In genomic region chr12:22083167-22083566, GRCh38 we compare ENCODE assay signal across 9 cellular contexts. TPM values are rescaled to one million over a fixed set of nuclear protein-coding genes. Genes with fewer than 3 reads are reported as not detected.
A peak's percentile ranks its signal among the peaks of the same experiment; 100 is the strongest.
DNase-seq lines count a peak whose midpoint lies in the region; ATAC-seq, FAIRE-seq and TF ChIP-seq lines count a peak whose summit lies in the region.
"Had no signal": no experiment of that assay in that cellular context is flagged by ENCODE, and none has a peak within 500 bp of the region (broad histone marks: within the 10 kb centered on the region; RNA-seq: fewer than 3 reads in every experiment).

No MANE protein-coding gene starts in this region.

- H3K9ac ChIP-seq in kidney (ENCODE audit: low read length in 2 of 2): no peak overlapping the region

- FAIRE-seq in kidney (lab: Jason Lieb, UNC): peak; percentile 74
- FAIRE-seq: G401.6 had no signal

- no peaks in the 10 kb centered on the region for H3K9me3 ChIP-seq in kidney (ENCODE audit: control insufficient read depth in 1 of 2, low read length in 2 of 2)

- no peak overlapping the region for H3K27ac ChIP-seq in kidney (ENCODE audit: low read depth in 2 of 2, low read length in 2 of 2)

- no peak overlapping the region for H3K27ac Mint-ChIP-seq in nephron progenitor cell

- peaks cover 8% of the 10 kb centered on the region for H3K9me3 Mint-ChIP-seq in nephron progenitor cell

- H3K4me3 Mint-ChIP-seq in nephron progenitor cell: no peak overlapping the region

- H3K4me1 ChIP-seq in kidney (ENCODE audit: control insufficient read depth in 1 of 2, insufficient read depth in 1 of 2, low read depth in 1 of 2, low read length in 2 of 2): no peaks in the 10 kb centered on the region

- H3K4me3 ChIP-seq in astrocyte of the cerebellum (ENCODE audit: low read depth, low read length) (no peak overlapping the region), kidney (ENCODE audit: low read length in 2 of 2) (no peak overlapping the region)

- DNase-seq in SIG-M5 treated with dmso at 0.1 percent for 504 hours (lab: John Stamatoyannopoulos, UW; ENCODE audit: unreplicated experiment): peak; percentile 45
- DNase-seq in SIG-M5 (lab: John Stamatoyannopoulos, UW): no peak
- DNase-seq in MV-4-11 (lab: John Stamatoyannopoulos, UW): peak; percentile 21
- peak; percentile 46 for DNase-seq in astrocyte of the cerebellum (ENCODE audit: low read depth)
- DNase-seq in kidney: no peak
- no peak for DNase-seq in nephron progenitor cell

- TF ChIP-seq CTCF in astrocyte of the cerebellum (IDR thresholded peaks at IDR 0.05; ENCODE audit: low read depth, low read length, missing control alignments): peak; percentile 30
- TF ChIP-seq CTCF in kidney (IDR thresholded peaks at IDR 0.05; ENCODE audit: borderline replicate concordance, extremely low read depth, insufficient read depth): peak; percentile 26
- TF ChIP-seq CTCF in nephron progenitor cell (IDR thresholded peaks at IDR 0.05): no peak

- H3K36me3 Mint-ChIP-seq in nephron progenitor cell (ENCODE audit: low read depth): no peaks in the 10 kb centered on the region

- in situ Hi-C loops in astrocyte of the cerebellum (cut with HindIII; ENCODE audit: low sequenced_read_pairs): no loop called here

- H3K36me3 ChIP-seq in kidney (ENCODE audit: control insufficient read depth in 1 of 2, insufficient read depth in 2 of 2, low read length in 2 of 2): no peaks in the 10 kb centered on the region

- H3K27me3 Mint-ChIP-seq in nephron progenitor cell (ENCODE audit: low read depth, poor library complexity): no peaks in the 10 kb centered on the region

- ATAC-seq in GM18873 (IDR thresholded peaks at IDR 0.05; ENCODE audit: low FRiP score, unreplicated experiment) (no peak), HG03469 (IDR thresholded peaks at IDR 0.05; ENCODE audit: unreplicated experiment) (no peak)

- intact Hi-C loops in kidney (cut with DNase I): loop anchor here (10.0 kb wide), 1 partner anchor 362 kb away; no protein-coding TSS in a partner anchor

- H3K4me1 Mint-ChIP-seq in nephron progenitor cell: peaks cover 14% of the 10 kb centered on the region

RNA-seq across cellular contexts. Expression of gene CMAS, which starts 37.1 kb away (rescaled TPM):
- total RNA-seq in kidney: 29.2 TPM
- 45.2 TPM for polyA plus RNA-seq in kidney (ENCODE audit: insufficient read depth, low read depth, low replicate concordance)

Comparison
In these comparisons a context has a peak if more than half of its experiments do, and no peak if none do; other contexts are left out.
1. DNase-seq: peak in SIG-M5 treated with dmso at 0.1 percent for 504 hours (single experiment), MV-4-11 (single experiment) and astrocyte of the cerebellum (single experiment); none in SIG-M5 (single experiment), kidney (single experiment) and nephron progenitor cell (single experiment).